ENCODE assay signal across 12 cellular contexts in the genomic region with DNA sequence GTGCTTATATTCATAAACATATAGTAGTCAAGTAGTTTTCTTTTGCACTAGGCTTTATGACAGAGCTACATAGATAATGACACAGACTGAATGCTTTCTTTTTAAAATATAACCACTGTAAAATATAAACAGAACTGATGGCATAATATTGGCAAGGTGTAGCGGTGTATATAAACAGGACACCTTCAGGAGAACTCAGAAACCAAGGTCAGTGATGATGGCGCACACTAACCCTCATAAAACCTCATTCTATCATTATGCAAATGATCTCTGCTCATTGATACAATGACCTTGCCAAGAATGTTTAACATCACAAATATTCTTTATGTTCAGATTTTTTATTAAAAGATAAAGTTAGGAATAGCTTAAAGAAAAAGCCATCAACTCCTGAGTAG. TPM values are rescaled to one million over a fixed set of nuclear protein-coding genes. Genes with fewer than 3 reads are reported as not detected.
A peak's percentile ranks its signal among the peaks of the same experiment; 100 is the strongest.
DNase-seq lines count a peak whose midpoint lies in the region; ATAC-seq, FAIRE-seq and TF ChIP-seq lines count a peak whose summit lies in the region.
"Had no signal": no experiment of that assay in that cellular context is flagged by ENCODE, and none has a peak within 500 bp of the region (broad histone marks: within the 10 kb centered on the region; RNA-seq: fewer than 3 reads in every experiment).

No MANE protein-coding gene starts in this region.

- CTCF ChIA-PET in WTC11 (lab: Charles Lee), result interaction anchor here (1.4 to 1.9 kb wide), 2 partner anchors 8 to 161 kb away, joined by 5 to 6 read pairs; no protein-coding TSS in a partner anchor

- peak overlapping the region; percentile 36 to 79 (median 75) for H3K9ac ChIP-seq in skeletal muscle tissue (ENCODE audit: low read depth in 1 of 3, low read length in 3 of 3)

- no peak for ATAC-seq in WTC11
- ATAC-seq: CD8-positive, alpha-beta T cell had no signal

- H3K9me3 ChIP-seq in right atrium auricular region, result no peaks in the 10 kb centered on the region
- H3K9me3 ChIP-seq in skeletal muscle tissue (ENCODE audit: control insufficient read depth in 3 of 3, low read length in 3 of 3), result no peaks in the 10 kb centered on the region

- H3K36me3 ChIP-seq in right atrium auricular region, result no peaks in the 10 kb centered on the region
- H3K36me3 ChIP-seq in skeletal muscle tissue (ENCODE audit: control insufficient read depth in 3 of 3, insufficient read depth in 3 of 3, low read length in 3 of 3), result no peaks in the 10 kb centered on the region

- no peak overlapping the region for H3K4me3 Mint-ChIP-seq in WTC11
- H3K4me3 Mint-ChIP-seq: CD8-positive, alpha-beta T cell had no signal

- H3K27me3 ChIP-seq in right atrium auricular region, result no peaks in the 10 kb centered on the region
- H3K27me3 ChIP-seq in skeletal muscle tissue (ENCODE audit: control insufficient read depth in 3 of 3, insufficient read depth in 3 of 3, low read length in 3 of 3), result no peaks in the 10 kb centered on the region

- no peaks in the 10 kb centered on the region for H3K9me3 Mint-ChIP-seq in WTC11
- H3K9me3 Mint-ChIP-seq: activated T-helper 2 cell treated with anti-CD3 and anti-CD28 coated beads, Interferon-gamma antibody, Interleukin-2, Interleukin-4, amounts not matched to agents 10 μg/mL and 5 μg/mL and 100 μg/mL, durations not matched to agents 14 hours and 24 hours and 36 hours; CD8-positive, alpha-beta T cell had no signal

- peaks cover 0 to 62% of the 10 kb centered on the region in 2 donors for H3K4me1 ChIP-seq in right atrium auricular region
- H3K4me1 ChIP-seq in skeletal muscle tissue (ENCODE audit: control insufficient read depth in 3 of 3, insufficient read depth in 3 of 3, low read length in 3 of 3), result peaks cover 17 to 39% (median 28%) of the 10 kb centered on the region in 3 donors

- H3K27me3 Mint-ChIP-seq in WTC11 (ENCODE audit: low read depth), result no peaks in the 10 kb centered on the region

- H3K27ac ChIP-seq in right atrium auricular region (peak overlapping the region; percentile 81 to 93), skeletal muscle tissue (ENCODE audit: low read depth, low read length) (peak overlapping the region; percentile 91)

- TF ChIP-seq CTCF in astrocyte of the spinal cord (IDR thresholded peaks at IDR 0.05; ENCODE audit: low read depth, low read length) (no peak), right atrium auricular region (IDR thresholded peaks at IDR 0.05) (no peak), WTC11 (IDR thresholded peaks at IDR 0.05) (no peak)

- no peak overlapping the region for H3K27ac Mint-ChIP-seq in WTC11
- H3K27ac Mint-ChIP-seq: activated T-helper 2 cell treated with anti-CD3 and anti-CD28 coated beads, Interferon-gamma antibody, Interleukin-2, Interleukin-4, amounts not matched to agents 10 μg/mL and 5 μg/mL and 100 μg/mL, durations not matched to agents 14 hours and 24 hours and 36 hours; CD8-positive, alpha-beta T cell had no signal

- DNase-seq in GM19239 (ENCODE audit: insufficient read length, low spot score) (no peak), astrocyte of the spinal cord (ENCODE audit: low read depth, low spot score) (no peak), right atrium auricular region (ENCODE audit: low spot score) (no peak), NCI-H345 (lab: John Stamatoyannopoulos, UW) (no peak), WTC11 (ENCODE audit: low spot score) (no peak), NCI-H526 treated with DMSO at 0.1 percent for 48 hours (lab: John Stamatoyannopoulos, UW) (no peak), CD1c-positive myeloid dendritic cell (ENCODE audit: extremely low spot score) (no peak)
- DNase-seq: CD8-positive, alpha-beta T cell; cerebellar nuclear complex; NCI-H524 treated with DMSO at 0.1 percent for 48 hours had no signal

- in situ Hi-C loops in astrocyte of the spinal cord (cut with HindIII; ENCODE audit: low sequenced_read_pairs), result no loop called here

- POLR2A ChIA-PET in WTC11 (lab: Charles Lee), result no interaction called here

- H3K4me3 ChIP-seq in astrocyte of the spinal cord (ENCODE audit: low read depth, low read length) (peak overlapping the region; percentile 2), right atrium auricular region (peak overlapping the region; percentile 37 to 39), skeletal muscle tissue (ENCODE audit: low read length in 3 of 3) (peak overlapping the region; percentile 57 to 63 (median 61))

- H3K4me1 Mint-ChIP-seq in WTC11, result peaks cover 40% of the 10 kb centered on the region

- peak; percentile 44 for FAIRE-seq in GM19239 (lab: Jason Lieb, UNC)

- H3K36me3 Mint-ChIP-seq in WTC11, result peaks cover 2% of the 10 kb centered on the region; the same call in 1 of the 2 replicates
- H3K36me3 Mint-ChIP-seq: CD8-positive, alpha-beta T cell had no signal

TF ChIP-seq in WTC11, 78 proteins besides CTCF, POLR2A, EP300 and RAD21:
- TF ChIP-seq OVOL2 (CRISPR knock-in tag; IDR thresholded peaks at IDR 0.05; ENCODE audit: borderline replicate concordance), result no peak
- TF ChIP-seq KAT7 (CRISPR knock-in tag; IDR thresholded peaks at IDR 0.05; ENCODE audit: borderline replicate concordance), result no peak
- TF ChIP-seq RORB (CRISPR knock-in tag; IDR thresholded peaks at IDR 0.05), result no peak
- TF ChIP-seq, protein P1, sequence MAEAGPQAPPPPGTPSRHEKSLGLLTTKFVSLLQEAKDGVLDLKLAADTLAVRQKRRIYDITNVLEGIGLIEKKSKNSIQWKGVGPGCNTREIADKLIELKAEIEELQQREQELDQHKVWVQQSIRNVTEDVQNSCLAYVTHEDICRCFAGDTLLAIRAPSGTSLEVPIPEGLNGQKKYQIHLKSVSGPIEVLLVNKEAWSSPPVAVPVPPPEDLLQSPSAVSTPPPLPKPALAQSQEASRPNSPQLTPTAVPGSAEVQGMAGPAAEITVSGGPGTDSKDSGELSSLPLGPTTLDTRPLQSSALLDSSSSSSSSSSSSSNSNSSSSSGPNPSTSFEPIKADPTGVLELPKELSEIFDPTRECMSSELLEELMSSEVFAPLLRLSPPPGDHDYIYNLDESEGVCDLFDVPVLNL (CRISPR knock-in tag; IDR thresholded peaks at IDR 0.05; ENCODE audit: borderline replicate concordance, low read depth), result no peak
- TF ChIP-seq, protein P2, sequence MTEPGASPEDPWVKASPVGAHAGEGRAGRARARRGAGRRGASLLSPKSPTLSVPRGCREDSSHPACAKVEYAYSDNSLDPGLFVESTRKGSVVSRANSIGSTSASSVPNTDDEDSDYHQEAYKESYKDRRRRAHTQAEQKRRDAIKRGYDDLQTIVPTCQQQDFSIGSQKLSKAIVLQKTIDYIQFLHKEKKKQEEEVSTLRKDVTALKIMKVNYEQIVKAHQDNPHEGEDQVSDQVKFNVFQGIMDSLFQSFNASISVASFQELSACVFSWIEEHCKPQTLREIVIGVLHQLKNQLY (CRISPR knock-in tag; IDR thresholded peaks at IDR 0.05), result no peak
- no peak for TF ChIP-seq EMX1 (CRISPR knock-in tag; IDR thresholded peaks at IDR 0.05)
- TF ChIP-seq SP1 (CRISPR knock-in tag; conservative IDR thresholded peaks at IDR 0.05), result no peak
- TF ChIP-seq NFYB (CRISPR knock-in tag; conservative IDR thresholded peaks at IDR 0.05; ENCODE audit: low read depth), result no peak
- TF ChIP-seq JUN (CRISPR knock-in tag; IDR thresholded peaks at IDR 0.05), result no peak
- no peak for TF ChIP-seq GRHL2 (CRISPR knock-in tag; IDR thresholded peaks at IDR 0.05; ENCODE audit: insufficient replicate concordance, severe bottlenecking)
- TF ChIP-seq, protein P3, sequence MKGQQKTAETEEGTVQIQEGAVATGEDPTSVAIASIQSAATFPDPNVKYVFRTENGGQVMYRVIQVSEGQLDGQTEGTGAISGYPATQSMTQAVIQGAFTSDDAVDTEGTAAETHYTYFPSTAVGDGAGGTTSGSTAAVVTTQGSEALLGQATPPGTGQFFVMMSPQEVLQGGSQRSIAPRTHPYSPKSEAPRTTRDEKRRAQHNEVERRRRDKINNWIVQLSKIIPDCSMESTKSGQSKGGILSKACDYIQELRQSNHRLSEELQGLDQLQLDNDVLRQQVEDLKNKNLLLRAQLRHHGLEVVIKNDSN (CRISPR knock-in tag; IDR thresholded peaks at IDR 0.05), result no peak
- no peak for TF ChIP-seq ZNF317 (CRISPR knock-in tag; IDR thresholded peaks at IDR 0.05; ENCODE audit: borderline replicate concordance, low read depth)
- TF ChIP-seq, protein P4, sequence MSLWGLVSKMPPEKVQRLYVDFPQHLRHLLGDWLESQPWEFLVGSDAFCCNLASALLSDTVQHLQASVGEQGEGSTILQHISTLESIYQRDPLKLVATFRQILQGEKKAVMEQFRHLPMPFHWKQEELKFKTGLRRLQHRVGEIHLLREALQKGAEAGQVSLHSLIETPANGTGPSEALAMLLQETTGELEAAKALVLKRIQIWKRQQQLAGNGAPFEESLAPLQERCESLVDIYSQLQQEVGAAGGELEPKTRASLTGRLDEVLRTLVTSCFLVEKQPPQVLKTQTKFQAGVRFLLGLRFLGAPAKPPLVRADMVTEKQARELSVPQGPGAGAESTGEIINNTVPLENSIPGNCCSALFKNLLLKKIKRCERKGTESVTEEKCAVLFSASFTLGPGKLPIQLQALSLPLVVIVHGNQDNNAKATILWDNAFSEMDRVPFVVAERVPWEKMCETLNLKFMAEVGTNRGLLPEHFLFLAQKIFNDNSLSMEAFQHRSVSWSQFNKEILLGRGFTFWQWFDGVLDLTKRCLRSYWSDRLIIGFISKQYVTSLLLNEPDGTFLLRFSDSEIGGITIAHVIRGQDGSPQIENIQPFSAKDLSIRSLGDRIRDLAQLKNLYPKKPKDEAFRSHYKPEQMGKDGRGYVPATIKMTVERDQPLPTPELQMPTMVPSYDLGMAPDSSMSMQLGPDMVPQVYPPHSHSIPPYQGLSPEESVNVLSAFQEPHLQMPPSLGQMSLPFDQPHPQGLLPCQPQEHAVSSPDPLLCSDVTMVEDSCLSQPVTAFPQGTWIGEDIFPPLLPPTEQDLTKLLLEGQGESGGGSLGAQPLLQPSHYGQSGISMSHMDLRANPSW (CRISPR knock-in tag; conservative IDR thresholded peaks at IDR 0.05; ENCODE audit: low read depth), result no peak
TF ChIP-seq in WTC11: peak in this region for 0.

RNA-seq across cellular contexts. Expression of a gene that starts 48.5 kb away (rescaled TPM):
- total RNA-seq in right atrium auricular region, result 100 to 1,000 TPM; 257 to 285 TPM
- 183 TPM for total RNA-seq in skeletal muscle tissue
- 102 to 132 TPM (median 105 TPM) in 3 replicates for total RNA-seq in WTC11 (2021)

Comparison
In these comparisons a context has a peak if more than half of its experiments do, and no peak if none do; other contexts are left out.
1. H3K4me3 ChIP-seq: peak in every context shown above with its lines; median percentile 61 in skeletal muscle tissue; 38 in right atrium auricular region; 2 in astrocyte of the spinal cord.